ENCODE assay signal across 1 cellular context in genomic region chr1:228842094-228842775, GRCh38.
A peak's percentile ranks its signal among the peaks of the same experiment; 100 is the strongest.
TF ChIP-seq lines count a peak whose summit lies in the region.

No MANE protein-coding gene starts in this region.

TF ChIP-seq in GM12878, 131 proteins besides CTCF, POLR2A, EP300 and RAD21 (continued from another document):
- TF ChIP-seq MLLT1 (IDR thresholded peaks at IDR 0.05) (peak; percentile 59; the same call in 1 of the 2 replicates), RB1 (IDR thresholded peaks at IDR 0.05; ENCODE audit: borderline replicate concordance) (no peak), RFX5 (IDR thresholded peaks at IDR 0.05; ENCODE audit: low read depth, low read length) (no peak), MTA3 (IDR thresholded peaks at IDR 0.05; ENCODE audit: borderline replicate concordance, low read length) (no peak), WRNIP1 (IDR thresholded peaks at IDR 0.05; ENCODE audit: borderline replicate concordance, low read depth, low read length) (no peak), SREBF2 (IDR thresholded peaks at IDR 0.05; ENCODE audit: low read length) (no peak), NFIC (IDR thresholded peaks at IDR 0.05; ENCODE audit: low read depth, low read length) (no peak), PML (IDR thresholded peaks at IDR 0.05; ENCODE audit: low read length) (no peak), NR2C2 (IDR thresholded peaks at IDR 0.05; ENCODE audit: borderline replicate concordance, control insufficient read depth, insufficient read length, low read depth) (no peak), IKZF1 (conservative IDR thresholded peaks at IDR 0.05) (peak; percentile 85), ETV6 (conservative IDR thresholded peaks at IDR 0.05 in 1 of 2, IDR thresholded peaks at IDR 0.05 in 1 of 2; ENCODE audit: borderline replicate concordance in 1 of 2, low read depth in 1 of 2) (no peak)
- TF ChIP-seq, protein P1, sequence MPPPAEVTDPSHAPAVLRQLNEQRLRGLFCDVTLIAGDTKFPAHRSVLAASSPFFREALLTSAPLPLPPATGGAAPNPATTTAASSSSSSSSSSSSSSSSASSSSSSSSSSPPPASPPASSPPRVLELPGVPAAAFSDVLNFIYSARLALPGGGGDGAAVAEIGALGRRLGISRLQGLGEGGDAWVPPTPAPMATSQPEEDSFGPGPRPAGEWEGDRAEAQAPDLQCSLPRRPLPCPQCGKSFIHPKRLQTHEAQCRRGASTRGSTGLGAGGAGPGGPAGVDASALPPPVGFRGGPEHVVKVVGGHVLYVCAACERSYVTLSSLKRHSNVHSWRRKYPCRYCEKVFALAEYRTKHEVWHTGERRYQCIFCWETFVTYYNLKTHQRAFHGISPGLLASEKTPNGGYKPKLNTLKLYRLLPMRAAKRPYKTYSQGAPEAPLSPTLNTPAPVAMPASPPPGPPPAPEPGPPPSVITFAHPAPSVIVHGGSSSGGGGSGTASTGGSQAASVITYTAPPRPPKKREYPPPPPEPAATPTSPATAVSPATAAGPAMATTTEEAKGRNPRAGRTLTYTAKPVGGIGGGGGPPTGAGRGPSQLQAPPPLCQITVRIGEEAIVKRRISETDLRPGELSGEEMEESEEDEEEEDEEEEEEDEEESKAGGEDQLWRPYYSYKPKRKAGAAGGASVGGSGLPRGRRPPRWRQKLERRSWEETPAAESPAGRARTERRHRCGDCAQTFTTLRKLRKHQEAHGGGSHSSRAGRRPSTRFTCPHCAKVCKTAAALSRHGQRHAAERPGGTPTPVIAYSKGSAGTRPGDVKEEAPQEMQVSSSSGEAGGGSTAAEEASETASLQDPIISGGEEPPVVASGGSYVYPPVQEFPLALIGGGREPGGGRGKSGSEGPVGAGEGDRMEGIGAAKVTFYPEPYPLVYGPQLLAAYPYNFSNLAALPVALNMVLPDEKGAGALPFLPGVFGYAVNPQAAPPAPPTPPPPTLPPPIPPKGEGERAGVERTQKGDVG (CRISPR knock-in tag; IDR thresholded peaks at IDR 0.05): no peak
- TF ChIP-seq, protein P2, sequence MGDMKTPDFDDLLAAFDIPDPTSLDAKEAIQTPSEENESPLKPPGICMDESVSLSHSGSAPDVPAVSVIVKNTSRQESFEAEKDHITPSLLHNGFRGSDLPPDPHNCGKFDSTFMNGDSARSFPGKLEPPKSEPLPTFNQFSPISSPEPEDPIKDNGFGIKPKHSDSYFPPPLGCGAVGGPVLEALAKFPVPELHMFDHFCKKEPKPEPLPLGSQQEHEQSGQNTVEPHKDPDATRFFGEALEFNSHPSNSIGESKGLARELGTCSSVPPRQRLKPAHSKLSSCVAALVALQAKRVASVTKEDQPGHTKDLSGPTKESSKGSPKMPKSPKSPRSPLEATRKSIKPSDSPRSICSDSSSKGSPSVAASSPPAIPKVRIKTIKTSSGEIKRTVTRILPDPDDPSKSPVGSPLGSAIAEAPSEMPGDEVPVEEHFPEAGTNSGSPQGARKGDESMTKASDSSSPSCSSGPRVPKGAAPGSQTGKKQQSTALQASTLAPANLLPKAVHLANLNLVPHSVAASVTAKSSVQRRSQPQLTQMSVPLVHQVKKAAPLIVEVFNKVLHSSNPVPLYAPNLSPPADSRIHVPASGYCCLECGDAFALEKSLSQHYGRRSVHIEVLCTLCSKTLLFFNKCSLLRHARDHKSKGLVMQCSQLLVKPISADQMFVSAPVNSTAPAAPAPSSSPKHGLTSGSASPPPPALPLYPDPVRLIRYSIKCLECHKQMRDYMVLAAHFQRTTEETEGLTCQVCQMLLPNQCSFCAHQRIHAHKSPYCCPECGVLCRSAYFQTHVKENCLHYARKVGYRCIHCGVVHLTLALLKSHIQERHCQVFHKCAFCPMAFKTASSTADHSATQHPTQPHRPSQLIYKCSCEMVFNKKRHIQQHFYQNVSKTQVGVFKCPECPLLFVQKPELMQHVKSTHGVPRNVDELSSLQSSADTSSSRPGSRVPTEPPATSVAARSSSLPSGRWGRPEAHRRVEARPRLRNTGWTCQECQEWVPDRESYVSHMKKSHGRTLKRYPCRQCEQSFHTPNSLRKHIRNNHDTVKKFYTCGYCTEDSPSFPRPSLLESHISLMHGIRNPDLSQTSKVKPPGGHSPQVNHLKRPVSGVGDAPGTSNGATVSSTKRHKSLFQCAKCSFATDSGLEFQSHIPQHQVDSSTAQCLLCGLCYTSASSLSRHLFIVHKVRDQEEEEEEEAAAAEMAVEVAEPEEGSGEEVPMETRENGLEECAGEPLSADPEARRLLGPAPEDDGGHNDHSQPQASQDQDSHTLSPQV (IDR thresholded peaks at IDR 0.05): no peak
